ENCODE assay signal across 23 cellular contexts in genomic region chr11:38582151-38582550, GRCh38.
DNase-seq lines count a peak whose midpoint lies in the region; ATAC-seq, FAIRE-seq and TF ChIP-seq lines count a peak whose summit lies in the region.
"Had no signal": no experiment of that assay in that cellular context is flagged by ENCODE, and none has a peak within 500 bp of the region (broad histone marks: within the 10 kb centered on the region; RNA-seq: fewer than 3 reads in every experiment).

No MANE protein-coding gene starts in this region.

- H3K27ac ChIP-seq in neural cell (ENCODE audit: low read length), result peak overlapping the region; percentile 23
- H3K27ac ChIP-seq: A549; BLaER1 treated with 17β-estradiol and CSF1 and Interleukin-3, amounts not matched to agents 10 nM and 100 nM; PC-9; RWPE1 had no signal

- no peak overlapping the region for H3K4me3 ChIP-seq in neural cell (ENCODE audit: low read length)
- H3K4me3 ChIP-seq: A549; BLaER1 treated with 17β-estradiol and CSF1 and Interleukin-3, amounts not matched to agents 10 nM and 100 nM; PC-9 had no signal

- TF ChIP-seq EP300 in neural cell (conservative IDR thresholded peaks at IDR 0.05; ENCODE audit: poor library complexity, severe bottlenecking), result no peak

- H3K4me2 ChIP-seq in neural cell (ENCODE audit: low read length), result no peak overlapping the region
- H3K4me2 ChIP-seq: A549; BLaER1 treated with 17β-estradiol and CSF1 and Interleukin-3, amounts not matched to agents 10 nM and 100 nM; PC-9 had no signal

- no peaks in the 10 kb centered on the region for H3F3A ChIP-seq in neural cell (ENCODE audit: insufficient read depth, low read length, poor library complexity, severe bottlenecking)

- H4K20me1 ChIP-seq in neural cell (ENCODE audit: insufficient read depth), result no peaks in the 10 kb centered on the region
- H4K20me1 ChIP-seq: BLaER1 treated with 17β-estradiol and CSF1 and Interleukin-3, amounts not matched to agents 10 nM and 100 nM had no signal

- no peak overlapping the region for H3K9ac ChIP-seq in neural cell (ENCODE audit: low read length)
- H3K9ac ChIP-seq: BLaER1 treated with 17β-estradiol and CSF1 and Interleukin-3, amounts not matched to agents 10 nM and 100 nM had no signal

- TF ChIP-seq CTCF in D721Med (IDR thresholded peaks at IDR 0.05; ENCODE audit: insufficient read depth, missing control alignments), result no peak
- TF ChIP-seq CTCF in neural cell (IDR thresholded peaks at IDR 0.05; ENCODE audit: poor library complexity, severe bottlenecking), result no peak
- no peak for TF ChIP-seq CTCF in GM13976 (IDR thresholded peaks at IDR 0.05; ENCODE audit: borderline replicate concordance, control extremely low read depth, extremely low read depth, insufficient read depth, missing control alignments)

- H3K36me3 ChIP-seq in neural cell (ENCODE audit: insufficient read depth, low read length), result no peaks in the 10 kb centered on the region
- H3K36me3 ChIP-seq: BLaER1 treated with 17β-estradiol and CSF1 and Interleukin-3, amounts not matched to agents 10 nM and 100 nM had no signal

- no peaks in the 10 kb centered on the region for H3K79me2 ChIP-seq in neural cell (replicated peaks; ENCODE audit: insufficient read depth, low read length)

- H3K9me2 ChIP-seq in neural cell (ENCODE audit: insufficient read depth, low read length), result no peaks in the 10 kb centered on the region

- no peak for TF ChIP-seq RAD21 in neural cell (conservative IDR thresholded peaks at IDR 0.05)

- ATAC-seq in GM21737 (IDR thresholded peaks at IDR 0.05; ENCODE audit: unreplicated experiment) (no peak), HG02938 (IDR thresholded peaks at IDR 0.05; ENCODE audit: unreplicated experiment) (no peak)
- ATAC-seq: A549, HepG2 had no signal

- no peak overlapping the region for H2AFZ ChIP-seq in neural cell (ENCODE audit: low read depth, low read length)
- H2AFZ ChIP-seq: PC-9 had no signal

- DNase-seq in D721Med (ENCODE audit: insufficient read length, low spot score), result no peak
- DNase-seq in NCI-H82 (lab: John Stamatoyannopoulos, UW), result peak; percentile 66
- DNase-seq in astrocyte of the hippocampus (ENCODE audit: low read depth, low spot score), result peak; percentile 1
- DNase-seq in nucleus accumbens (lab: John Stamatoyannopoulos, UW), result no peak
- DNase-seq in GM13976 (ENCODE audit: low spot score), result no peak
- DNase-seq: CD8-positive, alpha-beta memory T cell; DMS79; GOT3; KBM-7; NCI-H1417; NCI-H187; NCI-H2107; NCI-H524; PC-9; SIG-M5 had no signal

- H3K27me3 ChIP-seq in neural cell (ENCODE audit: insufficient read depth, low read depth, low read length), result no peaks in the 10 kb centered on the region
- H3K27me3 ChIP-seq: BLaER1 treated with 17β-estradiol and CSF1 and Interleukin-3, amounts not matched to agents 10 nM and 100 nM had no signal

- H3K9me3 ChIP-seq in neural cell (ENCODE audit: low read length), result peaks cover 7% of the 10 kb centered on the region

- in situ Hi-C loops in GM13976 (cut with MboI; ENCODE audit: low sequenced_read_pairs, unreplicated experiment), result no loop called here

- FAIRE-seq in D721Med (lab: Jason Lieb, UNC), result peak; percentile 6
- FAIRE-seq: A549, G401.6, HepG2 had no signal

TF ChIP-seq in neural cell, 6 proteins besides CTCF, POLR2A, EP300 and RAD21:
- TF ChIP-seq REST (IDR thresholded peaks at IDR 0.05; ENCODE audit: borderline replicate concordance) (no peak), EZH2 (IDR thresholded peaks at IDR 0.05; ENCODE audit: borderline replicate concordance, insufficient read depth, low read length, poor library complexity, severe bottlenecking) (no peak), POLR2AphosphoS5 (IDR thresholded peaks at IDR 0.05) (no peak), MXI1 (conservative IDR thresholded peaks at IDR 0.05; ENCODE audit: poor library complexity, severe bottlenecking) (no peak), SMC3 (conservative IDR thresholded peaks at IDR 0.05; ENCODE audit: poor library complexity) (no peak), TAF1 (IDR thresholded peaks at IDR 0.05; ENCODE audit: low read depth) (no peak)

Comparison
In these comparisons a context has a peak if more than half of its experiments do, and no peak if none do; other contexts are left out.
1. DNase-seq: peak in NCI-H82 (single experiment) and astrocyte of the hippocampus (single experiment); none in D721Med (single experiment), nucleus accumbens (0 of 56) and GM13976 (single experiment).